ENCODE assay signal across 11 cellular contexts in the genomic region with DNA sequence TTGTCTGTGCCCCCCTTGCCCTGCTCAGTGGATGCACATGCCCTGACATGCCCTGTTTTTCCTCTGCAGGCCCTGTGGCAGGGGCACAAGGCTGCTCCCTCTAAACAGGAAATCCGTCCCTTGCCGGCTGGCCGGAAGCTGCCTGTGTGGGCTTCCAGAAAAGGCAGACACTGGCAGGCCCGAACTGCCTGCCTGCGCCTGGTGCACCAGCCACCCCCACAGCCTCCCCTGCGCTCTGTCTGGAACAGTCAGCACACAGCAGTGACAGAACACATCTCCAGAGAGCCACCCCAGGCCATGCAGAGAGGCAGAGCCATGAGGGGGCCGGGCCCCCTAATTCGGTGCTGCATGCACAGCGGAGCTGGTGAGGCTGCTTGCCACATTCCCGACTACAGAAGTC. TPM values are rescaled to one million over a fixed set of nuclear protein-coding genes. Genes with fewer than 3 reads are reported as not detected.
DNase-seq lines count a peak whose midpoint lies in the region; ATAC-seq, FAIRE-seq and TF ChIP-seq lines count a peak whose summit lies in the region.
"Had no signal": no experiment of that assay in that cellular context is flagged by ENCODE, and none has a peak within 500 bp of the region (broad histone marks: within the 10 kb centered on the region; RNA-seq: fewer than 3 reads in every experiment).

No MANE protein-coding gene starts in this region.

- H3K27ac Mint-ChIP-seq in astrocyte (ENCODE audit: unreplicated experiment): no peak overlapping the region
- peak overlapping the region; percentile 76 to 90 (median 82) for H3K27ac Mint-ChIP-seq in naive thymus-derived CD8-positive, alpha-beta T cell

- H3K27me3 ChIP-seq in SJCRH30: no peaks in the 10 kb centered on the region
- peaks cover 6% of the 10 kb centered on the region for H3K27me3 ChIP-seq in astrocyte (ENCODE audit: insufficient read depth, low read length)
- no peaks in the 10 kb centered on the region for H3K27me3 ChIP-seq in thyroid gland
- H3K27me3 ChIP-seq: vagina had no signal

- DNase-seq in AML-193 (lab: John Stamatoyannopoulos, UW) (peak; percentile 6 to 11), SJCRH30 (peak; percentile 25 to 38), astrocyte (ENCODE audit: low read depth) (no peak), GM19238 (ENCODE audit: insufficient read length, low spot score) (no peak), SIG-M5 (lab: John Stamatoyannopoulos, UW) (no peak), thyroid gland (no peak)
- DNase-seq in naive thymus-derived CD8-positive, alpha-beta T cell: peak in 9 of 10 donors; percentile 10 to 70 (median 18)

- H2AFZ ChIP-seq in astrocyte (ENCODE audit: low read depth, low read length): peak overlapping the region; percentile 45

- peaks cover 9% of the 10 kb centered on the region for H3K4me1 Mint-ChIP-seq in astrocyte (ENCODE audit: low read depth, unreplicated experiment)
- H3K4me1 Mint-ChIP-seq in naive thymus-derived CD8-positive, alpha-beta T cell: peaks cover 33 to 49% (median 40%) of the 10 kb centered on the region in 4 donors

- H3K9me3 ChIP-seq in SJCRH30 (replicated peaks) (no peaks in the 10 kb centered on the region), astrocyte (ENCODE audit: insufficient read depth, low read depth, low read length) (no peaks in the 10 kb centered on the region), thyroid gland (no peaks in the 10 kb centered on the region)
- H3K9me3 ChIP-seq: vagina had no signal

- H3K36me3 ChIP-seq in SJCRH30: no peaks in the 10 kb centered on the region
- no peaks in the 10 kb centered on the region for H3K36me3 ChIP-seq in astrocyte (ENCODE audit: insufficient read depth, low read length)
- H3K36me3 ChIP-seq in thyroid gland: no peaks in the 10 kb centered on the region
- H3K36me3 ChIP-seq: vagina had no signal

- no peaks in the 10 kb centered on the region for H3K79me2 ChIP-seq in astrocyte (ENCODE audit: insufficient read depth, low read length)

- H3K4me2 ChIP-seq in astrocyte (ENCODE audit: low read length): no peak overlapping the region

- no peak for TF ChIP-seq CTCF in astrocyte (IDR thresholded peaks at IDR 0.05; ENCODE audit: insufficient read depth, low read depth, low read length)
- TF ChIP-seq CTCF in thyroid gland (IDR thresholded peaks at IDR 0.05): no peak

- no peak for FAIRE-seq in astrocyte (lab: Jason Lieb, UNC)

- intact Hi-C loops in thyroid gland (cut with DNase I): loop anchor here (10.0 kb wide), 1 partner anchor 69 kb away; no protein-coding TSS in a partner anchor

- peak; percentile 76 to 78 for ATAC-seq in naive thymus-derived CD8-positive, alpha-beta T cell
- ATAC-seq in HG02642 (IDR thresholded peaks at IDR 0.05; ENCODE audit: poor library complexity, unreplicated experiment): no peak
- ATAC-seq: Panc1 had no signal

- no peaks in the 10 kb centered on the region for H4K20me1 ChIP-seq in astrocyte (ENCODE audit: insufficient read depth, low read length)

- H3K4me1 ChIP-seq in SJCRH30: no peaks in the 10 kb centered on the region
- H3K4me1 ChIP-seq in astrocyte (ENCODE audit: insufficient read depth, low read length): no peaks in the 10 kb centered on the region
- peaks cover 0 to 8% of the 10 kb centered on the region in 2 donors for H3K4me1 ChIP-seq in thyroid gland

- H3K27ac ChIP-seq in SJCRH30 (no peak overlapping the region), astrocyte (ENCODE audit: low read depth, low read length) (no peak overlapping the region), thyroid gland (no peak overlapping the region)
- H3K27ac ChIP-seq: vagina had no signal

- no peak overlapping the region for H3K9ac ChIP-seq in astrocyte (ENCODE audit: low read length)

- no peaks in the 10 kb centered on the region for H3K36me3 Mint-ChIP-seq in astrocyte (ENCODE audit: low read depth, unreplicated experiment)
- H3K36me3 Mint-ChIP-seq in naive thymus-derived CD8-positive, alpha-beta T cell: no peaks in the 10 kb centered on the region
- H3K36me3 Mint-ChIP-seq: activated naive CD4-positive, alpha-beta T cell treated with anti-CD3 and anti-CD28 coated beads, Interleukin-2, amount 50 U/mL, for 24 hours had no signal

- H3K4me3 ChIP-seq in SJCRH30 (peak overlapping the region; percentile 12; the same call in 1 of the 2 replicates), astrocyte (ENCODE audit: insufficient read depth, low read depth, low read length) (no peak overlapping the region), thyroid gland (replicated peaks in 1 of 3) (no peak overlapping the region)
- H3K4me3 ChIP-seq: vagina had no signal

- peaks cover 42% of the 10 kb centered on the region for H3K27me3 Mint-ChIP-seq in astrocyte (ENCODE audit: low read depth, unreplicated experiment)
- H3K27me3 Mint-ChIP-seq in naive thymus-derived CD8-positive, alpha-beta T cell: peaks cover 0 to 2% (median 0%) of the 10 kb centered on the region in 5 donors
- H3K27me3 Mint-ChIP-seq: activated naive CD4-positive, alpha-beta T cell treated with anti-CD3 and anti-CD28 coated beads, Interleukin-2, amount 50 U/mL, for 24 hours had no signal

- 56 to 83% methylated on average over 6 of the region's 10 CpGs for WGBS in thyroid gland, 2 donors

- H3K4me3 Mint-ChIP-seq in astrocyte (ENCODE audit: unreplicated experiment): no peak overlapping the region
- peak overlapping the region; percentile 16 to 75 (median 54) for H3K4me3 Mint-ChIP-seq in naive thymus-derived CD8-positive, alpha-beta T cell

- TF ChIP-seq POLR2A in thyroid gland (IDR thresholded peaks at IDR 0.05): no peak

- POLR2A ChIA-PET in naive thymus-derived CD8-positive, alpha-beta T cell (lab: Charles Lee): interaction anchor here (1.0 to 2.2 kb wide), 4 partner anchors 17 to 465 kb away, joined by 3 to 11 read pairs (median 6); a partner anchor contains a TSS

- no peaks in the 10 kb centered on the region for H3K9me3 Mint-ChIP-seq in astrocyte (ENCODE audit: unreplicated experiment)
- H3K9me3 Mint-ChIP-seq in naive thymus-derived CD8-positive, alpha-beta T cell: no peaks in the 10 kb centered on the region
- H3K9me3 Mint-ChIP-seq: activated naive CD4-positive, alpha-beta T cell treated with anti-CD3 and anti-CD28 coated beads, Interleukin-2, amount 50 U/mL, for 24 hours had no signal

RNA-seq across cellular contexts. Expression of a gene that starts 33.5 kb away (rescaled TPM):
- not detected in 2 replicates for total RNA-seq in SJCRH30 (2014; rRNA removed; shearing (Covaris generic))
- total RNA-seq in astrocyte (not detected in 2 replicates), thyroid gland (under 1 TPM; 0.11 to 0.83 (median 0.32) TPM)
- under 1 TPM; 0.08 to 0.39 TPM for total RNA-seq in naive thymus-derived CD8-positive, alpha-beta T cell
- polyA plus RNA-seq in naive thymus-derived CD8-positive, alpha-beta T cell: not detected
- total RNA-seq: vagina had no signal

Comparison
In these comparisons a context has a peak if more than half of its experiments do, and no peak if none do; other contexts are left out.
1. DNase-seq: peak in AML-193 (2 of 2), SJCRH30 (2 of 2) and naive thymus-derived CD8-positive, alpha-beta T cell (9 of 10); none in astrocyte (single experiment), GM19238 (single experiment), SIG-M5 (single experiment) and thyroid gland (0 of 2).